ENCODE assay signal across 1 cellular context in the genomic region with DNA sequence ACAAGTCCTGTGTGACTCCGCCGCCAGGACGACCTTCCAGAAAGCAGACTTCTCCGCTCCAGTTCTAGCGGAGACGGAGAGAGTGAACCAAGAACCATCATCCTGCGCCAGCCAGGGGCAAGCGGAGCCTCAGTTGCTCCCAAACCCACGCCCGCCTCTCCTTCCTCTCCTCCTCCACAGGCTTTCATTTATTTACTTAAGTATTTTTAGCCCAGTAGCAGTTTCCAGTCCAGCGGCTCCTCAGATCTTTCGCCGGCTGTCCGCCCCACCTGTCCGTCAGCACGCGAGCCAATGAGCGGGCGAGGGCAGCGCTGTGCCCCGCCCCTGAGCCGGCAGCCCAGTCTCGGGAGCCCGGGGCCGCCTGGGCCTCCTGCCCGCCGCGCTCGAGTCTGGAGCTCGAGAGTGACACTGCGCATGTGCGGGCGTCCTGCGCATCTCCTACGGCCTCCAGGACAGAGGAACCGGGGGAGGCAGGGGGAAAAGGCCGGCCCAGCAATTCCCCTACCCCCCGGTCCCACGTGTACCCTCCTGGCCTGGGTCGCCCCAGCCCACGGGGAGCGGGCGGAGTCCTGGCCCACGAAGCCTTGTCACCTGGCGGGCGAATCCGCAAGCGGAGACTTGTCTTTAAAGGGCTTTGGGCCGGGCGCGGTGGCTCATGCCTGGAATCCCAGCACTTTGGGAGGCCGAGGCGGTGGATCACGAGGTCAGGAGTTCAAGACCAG.
TF ChIP-seq lines count a peak whose summit lies in the region.

A gene (plus strand): TSS at position 425 of the 722 bp plus-strand sequence.

TF ChIP-seq in GM12878, 131 proteins besides CTCF, POLR2A, EP300 and RAD21 (continued from another document):
- TF ChIP-seq, protein P1, sequence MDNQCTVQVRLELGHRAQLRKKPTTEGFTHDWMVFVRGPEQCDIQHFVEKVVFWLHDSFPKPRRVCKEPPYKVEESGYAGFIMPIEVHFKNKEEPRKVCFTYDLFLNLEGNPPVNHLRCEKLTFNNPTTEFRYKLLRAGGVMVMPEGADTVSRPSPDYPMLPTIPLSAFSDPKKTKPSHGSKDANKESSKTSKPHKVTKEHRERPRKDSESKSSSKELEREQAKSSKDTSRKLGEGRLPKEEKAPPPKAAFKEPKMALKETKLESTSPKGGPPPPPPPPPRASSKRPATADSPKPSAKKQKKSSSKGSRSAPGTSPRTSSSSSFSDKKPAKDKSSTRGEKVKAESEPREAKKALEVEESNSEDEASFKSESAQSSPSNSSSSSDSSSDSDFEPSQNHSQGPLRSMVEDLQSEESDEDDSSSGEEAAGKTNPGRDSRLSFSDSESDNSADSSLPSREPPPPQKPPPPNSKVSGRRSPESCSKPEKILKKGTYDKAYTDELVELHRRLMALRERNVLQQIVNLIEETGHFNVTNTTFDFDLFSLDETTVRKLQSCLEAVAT (IDR thresholded peaks at IDR 0.05): no peak
- TF ChIP-seq SP1 (IDR thresholded peaks at IDR 0.05; ENCODE audit: low read depth, low read length): peak; percentile 61
- no peak for TF ChIP-seq HDAC2 (IDR thresholded peaks at IDR 0.05)
- TF ChIP-seq SMAD5 (IDR thresholded peaks at IDR 0.05; ENCODE audit: low read depth): no peak
- peak; percentile 70 for TF ChIP-seq PAX5 (IDR thresholded peaks at IDR 0.05; ENCODE audit: borderline replicate concordance, low read depth, low read length)
- no peak for TF ChIP-seq ASH2L (IDR thresholded peaks at IDR 0.05; ENCODE audit: borderline replicate concordance, low read depth)
- TF ChIP-seq, protein P2, sequence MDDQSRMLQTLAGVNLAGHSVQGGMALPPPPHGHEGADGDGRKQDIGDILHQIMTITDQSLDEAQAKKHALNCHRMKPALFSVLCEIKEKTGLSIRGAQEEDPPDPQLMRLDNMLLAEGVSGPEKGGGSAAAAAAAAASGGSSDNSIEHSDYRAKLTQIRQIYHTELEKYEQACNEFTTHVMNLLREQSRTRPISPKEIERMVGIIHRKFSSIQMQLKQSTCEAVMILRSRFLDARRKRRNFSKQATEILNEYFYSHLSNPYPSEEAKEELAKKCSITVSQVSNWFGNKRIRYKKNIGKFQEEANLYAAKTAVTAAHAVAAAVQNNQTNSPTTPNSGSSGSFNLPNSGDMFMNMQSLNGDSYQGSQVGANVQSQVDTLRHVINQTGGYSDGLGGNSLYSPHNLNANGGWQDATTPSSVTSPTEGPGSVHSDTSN (IDR thresholded peaks at IDR 0.05; ENCODE audit: insufficient replicate concordance, low read depth, low read length): peak; percentile 93
- TF ChIP-seq ZNF24 (IDR thresholded peaks at IDR 0.05): no peak
- peak; percentile 50 for TF ChIP-seq NR2F1 (conservative IDR thresholded peaks at IDR 0.05)
- TF ChIP-seq CHD2 (IDR thresholded peaks at IDR 0.05; ENCODE audit: borderline replicate concordance, low read depth, low read length): peak; percentile 68; the same call in 1 of the 2 replicates
- TF ChIP-seq JUND (IDR thresholded peaks at IDR 0.05; ENCODE audit: low read depth, low read length): no peak
- 0 out of 2 replicates have a peak, but pooled peaks have one; percentile 54 for TF ChIP-seq RB1 (IDR thresholded peaks at IDR 0.05; ENCODE audit: borderline replicate concordance)
- TF ChIP-seq TCF12 (IDR thresholded peaks at IDR 0.05; ENCODE audit: low read depth, low read length): no peak
- TF ChIP-seq MXI1 (IDR thresholded peaks at IDR 0.05; ENCODE audit: low read depth, low read length): peak; percentile 45; the same call in 1 of the 2 replicates
- peak; percentile 60; the same call in 1 of the 2 replicates for TF ChIP-seq GATAD2B (conservative IDR thresholded peaks at IDR 0.05; ENCODE audit: low read depth)
- 0 out of 2 replicates have a peak, but pooled peaks have one; percentile 12 for TF ChIP-seq YY1 (IDR thresholded peaks at IDR 0.05; ENCODE audit: low read depth, low read length)
- TF ChIP-seq, protein P3, sequence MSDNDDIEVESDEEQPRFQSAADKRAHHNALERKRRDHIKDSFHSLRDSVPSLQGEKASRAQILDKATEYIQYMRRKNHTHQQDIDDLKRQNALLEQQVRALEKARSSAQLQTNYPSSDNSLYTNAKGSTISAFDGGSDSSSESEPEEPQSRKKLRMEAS (IDR thresholded peaks at IDR 0.05; ENCODE audit: low read depth, low read length): 0 out of 2 replicates have a peak, but pooled peaks have one; percentile 5
- TF ChIP-seq, protein P4, sequence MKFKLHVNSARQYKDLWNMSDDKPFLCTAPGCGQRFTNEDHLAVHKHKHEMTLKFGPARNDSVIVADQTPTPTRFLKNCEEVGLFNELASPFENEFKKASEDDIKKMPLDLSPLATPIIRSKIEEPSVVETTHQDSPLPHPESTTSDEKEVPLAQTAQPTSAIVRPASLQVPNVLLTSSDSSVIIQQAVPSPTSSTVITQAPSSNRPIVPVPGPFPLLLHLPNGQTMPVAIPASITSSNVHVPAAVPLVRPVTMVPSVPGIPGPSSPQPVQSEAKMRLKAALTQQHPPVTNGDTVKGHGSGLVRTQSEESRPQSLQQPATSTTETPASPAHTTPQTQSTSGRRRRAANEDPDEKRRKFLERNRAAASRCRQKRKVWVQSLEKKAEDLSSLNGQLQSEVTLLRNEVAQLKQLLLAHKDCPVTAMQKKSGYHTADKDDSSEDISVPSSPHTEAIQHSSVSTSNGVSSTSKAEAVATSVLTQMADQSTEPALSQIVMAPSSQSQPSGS (IDR thresholded peaks at IDR 0.05; ENCODE audit: low read length): no peak
- peak; percentile 50; the same call in 1 of the 2 replicates for TF ChIP-seq NBN (IDR thresholded peaks at IDR 0.05)
- TF ChIP-seq, protein P5, sequence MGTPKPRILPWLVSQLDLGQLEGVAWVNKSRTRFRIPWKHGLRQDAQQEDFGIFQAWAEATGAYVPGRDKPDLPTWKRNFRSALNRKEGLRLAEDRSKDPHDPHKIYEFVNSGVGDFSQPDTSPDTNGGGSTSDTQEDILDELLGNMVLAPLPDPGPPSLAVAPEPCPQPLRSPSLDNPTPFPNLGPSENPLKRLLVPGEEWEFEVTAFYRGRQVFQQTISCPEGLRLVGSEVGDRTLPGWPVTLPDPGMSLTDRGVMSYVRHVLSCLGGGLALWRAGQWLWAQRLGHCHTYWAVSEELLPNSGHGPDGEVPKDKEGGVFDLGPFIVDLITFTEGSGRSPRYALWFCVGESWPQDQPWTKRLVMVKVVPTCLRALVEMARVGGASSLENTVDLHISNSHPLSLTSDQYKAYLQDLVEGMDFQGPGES (IDR thresholded peaks at IDR 0.05): peak; percentile 65; the same call in 1 of the 2 replicates
- no peak for TF ChIP-seq RCOR1 (conservative IDR thresholded peaks at IDR 0.05; ENCODE audit: low read depth, low read length)
- peak; percentile 94 for TF ChIP-seq TCF7 (IDR thresholded peaks at IDR 0.05; ENCODE audit: borderline replicate concordance)
- no peak for TF ChIP-seq KAT2A (conservative IDR thresholded peaks at IDR 0.05; ENCODE audit: control insufficient read depth, low read depth, low read length)
- TF ChIP-seq POU2F2 (IDR thresholded peaks at IDR 0.05; ENCODE audit: borderline replicate concordance, low read depth, low read length): no peak
- TF ChIP-seq FOXM1 (IDR thresholded peaks at IDR 0.05; ENCODE audit: low read depth, low read length): no peak
- TF ChIP-seq ZNF207 (IDR thresholded peaks at IDR 0.05; ENCODE audit: borderline replicate concordance): no peak
- TF ChIP-seq NRF1 (conservative IDR thresholded peaks at IDR 0.05; ENCODE audit: low read depth, low read length): peak; percentile 87
- TF ChIP-seq DPF2 (IDR thresholded peaks at IDR 0.05): peak; percentile 90
- TF ChIP-seq MTA2 (IDR thresholded peaks at IDR 0.05; ENCODE audit: low read depth): no peak
- TF ChIP-seq MYC (IDR thresholded peaks at IDR 0.05; ENCODE audit: insufficient read depth, insufficient read length, insufficient replicate concordance, low read length, severe bottlenecking): no peak
- TF ChIP-seq MEF2A (IDR thresholded peaks at IDR 0.05; ENCODE audit: insufficient read depth, low read depth, low read length): 0 out of 2 replicates have a peak, but pooled peaks have one; percentile 10
- TF ChIP-seq, protein P6, sequence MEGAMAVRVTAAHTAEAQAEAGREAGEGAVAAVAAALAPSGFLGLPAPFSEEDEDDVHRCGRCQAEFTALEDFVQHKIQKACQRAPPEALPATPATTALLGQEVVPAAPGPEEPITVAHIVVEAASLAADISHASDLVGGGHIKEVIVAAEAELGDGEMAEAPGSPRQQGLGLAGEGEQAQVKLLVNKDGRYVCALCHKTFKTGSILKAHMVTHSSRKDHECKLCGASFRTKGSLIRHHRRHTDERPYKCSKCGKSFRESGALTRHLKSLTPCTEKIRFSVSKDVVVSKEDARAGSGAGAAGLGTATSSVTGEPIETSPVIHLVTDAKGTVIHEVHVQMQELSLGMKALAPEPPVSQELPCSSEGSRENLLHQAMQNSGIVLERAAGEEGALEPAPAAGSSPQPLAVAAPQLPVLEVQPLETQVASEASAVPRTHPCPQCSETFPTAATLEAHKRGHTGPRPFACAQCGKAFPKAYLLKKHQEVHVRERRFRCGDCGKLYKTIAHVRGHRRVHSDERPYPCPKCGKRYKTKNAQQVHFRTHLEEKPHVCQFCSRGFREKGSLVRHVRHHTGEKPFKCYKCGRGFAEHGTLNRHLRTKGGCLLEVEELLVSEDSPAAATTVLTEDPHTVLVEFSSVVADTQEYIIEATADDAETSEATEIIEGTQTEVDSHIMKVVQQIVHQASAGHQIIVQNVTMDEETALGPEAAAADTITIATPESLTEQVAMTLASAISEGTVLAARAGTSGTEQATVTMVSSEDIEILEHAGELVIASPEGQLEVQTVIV (IDR thresholded peaks at IDR 0.05; ENCODE audit: borderline replicate concordance, partially characterized antibody): no peak
- no peak for TF ChIP-seq SUZ12 (IDR thresholded peaks at IDR 0.05; ENCODE audit: unreplicated experiment)
- TF ChIP-seq, protein P7, sequence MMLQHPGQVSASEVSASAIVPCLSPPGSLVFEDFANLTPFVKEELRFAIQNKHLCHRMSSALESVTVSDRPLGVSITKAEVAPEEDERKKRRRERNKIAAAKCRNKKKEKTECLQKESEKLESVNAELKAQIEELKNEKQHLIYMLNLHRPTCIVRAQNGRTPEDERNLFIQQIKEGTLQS (IDR thresholded peaks at IDR 0.05; ENCODE audit: borderline replicate concordance, extremely low read depth, low read depth, low read length): no peak
- TF ChIP-seq POLR2AphosphoS2 (IDR thresholded peaks at IDR 0.05; ENCODE audit: low read depth, low read length): no peak
- TF ChIP-seq, protein P8, sequence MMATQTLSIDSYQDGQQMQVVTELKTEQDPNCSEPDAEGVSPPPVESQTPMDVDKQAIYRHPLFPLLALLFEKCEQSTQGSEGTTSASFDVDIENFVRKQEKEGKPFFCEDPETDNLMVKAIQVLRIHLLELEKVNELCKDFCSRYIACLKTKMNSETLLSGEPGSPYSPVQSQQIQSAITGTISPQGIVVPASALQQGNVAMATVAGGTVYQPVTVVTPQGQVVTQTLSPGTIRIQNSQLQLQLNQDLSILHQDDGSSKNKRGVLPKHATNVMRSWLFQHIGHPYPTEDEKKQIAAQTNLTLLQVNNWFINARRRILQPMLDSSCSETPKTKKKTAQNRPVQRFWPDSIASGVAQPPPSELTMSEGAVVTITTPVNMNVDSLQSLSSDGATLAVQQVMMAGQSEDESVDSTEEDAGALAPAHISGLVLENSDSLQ (IDR thresholded peaks at IDR 0.05): peak; percentile 98
- peak; percentile 51; the same call in 1 of the 2 replicates for TF ChIP-seq HDGF (IDR thresholded peaks at IDR 0.05)
- no peak for TF ChIP-seq CREB1 (IDR thresholded peaks at IDR 0.05; ENCODE audit: low read depth)
TF ChIP-seq in GM12878: peak in this region for 23.
